Comparison of ENCODE assay signal across 1 cellular context in genomic region chr16:68494261-68494660, GRCh38. TPM values are rescaled to one million over a fixed set of nuclear protein-coding genes. Genes with fewer than 3 reads are reported as not detected.
"Had no signal": no experiment of that assay in that cellular context is flagged by ENCODE, and none has a peak within 500 bp of the region (broad histone marks: within the 10 kb centered on the region; RNA-seq: fewer than 3 reads in every experiment).

No MANE protein-coding gene starts in this region.

RNA-seq across cellular contexts. Expression of gene SMPD3, which starts 46.0 kb away (rescaled TPM):
- total RNA-seq: IMR-90 had no signal
- polyA plus RNA-seq: IMR-90 had no signal
